Comparison of ENCODE assay signal across 13 cellular contexts in the genomic region with DNA sequence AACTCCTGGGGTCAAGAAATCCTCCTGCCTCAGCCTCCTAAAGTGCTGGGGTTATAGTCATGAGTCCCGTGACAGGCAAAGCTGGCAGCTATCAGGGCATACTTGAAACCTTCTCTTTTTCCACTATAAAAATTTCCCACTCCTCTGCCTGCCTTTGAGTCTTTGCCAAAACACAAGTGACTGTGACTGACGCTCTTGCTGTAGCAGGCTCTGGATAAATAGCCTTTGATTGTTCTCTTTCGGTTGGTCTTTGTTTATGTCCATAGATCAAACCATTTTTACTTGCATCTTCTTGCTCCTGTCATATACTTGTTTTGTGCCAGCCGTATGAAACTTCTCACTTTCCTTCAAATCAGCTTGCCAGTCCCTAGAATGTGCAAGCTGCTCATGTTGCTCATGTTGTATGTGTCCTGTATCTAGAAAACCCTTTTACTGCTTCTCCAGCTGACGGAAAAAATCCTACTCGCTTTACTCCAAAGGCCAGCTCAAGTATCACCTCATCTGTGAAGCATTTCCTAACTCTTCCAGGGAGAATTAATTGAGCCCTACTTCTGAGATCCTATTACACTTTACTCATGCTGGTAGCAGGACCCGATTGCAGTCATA.
A peak's percentile ranks its signal among the peaks of the same experiment; 100 is the strongest.
DNase-seq lines count a peak whose midpoint lies in the region; ATAC-seq, FAIRE-seq and TF ChIP-seq lines count a peak whose summit lies in the region.
"Had no signal": no experiment of that assay in that cellular context is flagged by ENCODE, and none has a peak within 500 bp of the region (broad histone marks: within the 10 kb centered on the region; RNA-seq: fewer than 3 reads in every experiment).

No MANE protein-coding gene starts in this region.

- no peak overlapping the region for H3K27ac ChIP-seq in H1 (ENCODE audit: low read depth, low read length)
- H3K27ac ChIP-seq in psoas muscle = no peak overlapping the region
- H3K27ac ChIP-seq: stomach had no signal

- H4K8ac ChIP-seq in H1 (ENCODE audit: extremely low read depth, insufficient read depth, low read length) = no peak overlapping the region

- intact Hi-C loops in psoas muscle (cut with DNase I) = no loop called here
- intact Hi-C loops in activated T-helper 1 cell treated with anti-CD3 and anti-CD28 coated beads, Interleukin-12 subunit alpha, Interleukin-12 subunit beta, Interleukin-2, Interleukin-4 antibody, amounts not matched to agents 30 ng/mL and 10 ng/mL and 1 ng/mL, durations not matched to agents 14 hours and 24 hours and 36 hours (cut with micrococcal nuclease) = no loop called here

- peak; percentile 62 for DNase-seq in EH (ENCODE audit: low read depth)
- DNase-seq in M059J (ENCODE audit: low read depth) = peak; percentile 36
- no peak for DNase-seq in H1 (ENCODE audit: low read depth in 1 of 2, low spot score in 2 of 2)
- no peak for DNase-seq in psoas muscle
- no peak for DNase-seq in HuH-7 (ENCODE audit: low spot score)
- DNase-seq in AML-193 (lab: John Stamatoyannopoulos, UW) = no peak
- DNase-seq in activated T-helper 1 cell treated with anti-CD3 and anti-CD28 coated beads, Interleukin-12 subunit alpha, Interleukin-12 subunit beta, Interleukin-2, Interleukin-4 antibody, amounts not matched to agents 30 ng/mL and 10 ng/mL and 1 ng/mL, durations not matched to agents 14 hours and 24 hours and 36 hours (ENCODE audit: low spot score) = no peak
- DNase-seq in H7 = no peak
- DNase-seq: activated naive CD4-positive, alpha-beta T cell treated with anti-CD3 and anti-CD28 coated beads, Interleukin-2, amount 50 U/mL, for 16 hours; CD8-positive, alpha-beta memory T cell; NCI-H748 treated with DMSO at 0.1 percent for 48 hours; SHP77 treated with DMSO at 0.1 percent for 48 hours; stomach had no signal

- H2AK5ac ChIP-seq in H1 (ENCODE audit: low read depth, low read length) = no peak overlapping the region

- H3K4me2 ChIP-seq in H1 (ENCODE audit: insufficient read depth in 1 of 2, low read depth in 2 of 2, low read length in 2 of 2) = no peak overlapping the region

- peak; percentile 60 for FAIRE-seq in H1 (lab: Jason Lieb, UNC)

- no peak overlapping the region for H3K4me3 Mint-ChIP-seq in activated T-helper 1 cell treated with anti-CD3 and anti-CD28 coated beads, Interleukin-12 subunit alpha, Interleukin-12 subunit beta, Interleukin-2, Interleukin-4 antibody, amounts not matched to agents 30 ng/mL and 10 ng/mL and 1 ng/mL, durations not matched to agents 14 hours and 24 hours and 36 hours
- H3K4me3 Mint-ChIP-seq: CD8-positive, alpha-beta memory T cell had no signal

- H3K4me1 ChIP-seq in H1 (replicated peaks in 1 of 4; ENCODE audit: control insufficient read depth in 3 of 4, insufficient read depth in 4 of 4, low read length in 3 of 4) (peaks cover 0 to 14% (median 4%) of the 10 kb centered on the region in 4 experiments; a peak in 3 of 7 replicates), psoas muscle (peaks cover 3% of the 10 kb centered on the region)
- H3K4me1 ChIP-seq: stomach had no signal

- H3K27ac Mint-ChIP-seq in activated T-helper 1 cell treated with anti-CD3 and anti-CD28 coated beads, Interleukin-12 subunit alpha, Interleukin-12 subunit beta, Interleukin-2, Interleukin-4 antibody, amounts not matched to agents 30 ng/mL and 10 ng/mL and 1 ng/mL, durations not matched to agents 14 hours and 24 hours and 36 hours = no peak overlapping the region

- H3K36me3 ChIP-seq in H1 (ENCODE audit: control insufficient read depth in 2 of 4, insufficient read depth in 4 of 4, low read length in 3 of 4) (no peaks in the 10 kb centered on the region), psoas muscle (ENCODE audit: insufficient read depth in 1 of 2, low read depth in 1 of 2) (no peaks in the 10 kb centered on the region), H7 (replicated peaks; ENCODE audit: control insufficient read depth, insufficient read depth, low read length) (no peaks in the 10 kb centered on the region)
- H3K36me3 ChIP-seq: stomach had no signal

- H3K56ac ChIP-seq in H1 (replicated peaks; ENCODE audit: insufficient read length, low read depth, low read length) = no peak overlapping the region

- no peak overlapping the region for H2BK120ac ChIP-seq in H1 (replicated peaks; ENCODE audit: low read depth, low read length)

- no peaks in the 10 kb centered on the region for H3K27me3 Mint-ChIP-seq in activated T-helper 1 cell treated with anti-CD3 and anti-CD28 coated beads, Interleukin-12 subunit alpha, Interleukin-12 subunit beta, Interleukin-2, Interleukin-4 antibody, amounts not matched to agents 30 ng/mL and 10 ng/mL and 1 ng/mL, durations not matched to agents 14 hours and 24 hours and 36 hours (ENCODE audit: insufficient read depth)

- H3K36me3 Mint-ChIP-seq in activated T-helper 1 cell treated with anti-CD3 and anti-CD28 coated beads, Interleukin-12 subunit alpha, Interleukin-12 subunit beta, Interleukin-2, Interleukin-4 antibody, amounts not matched to agents 30 ng/mL and 10 ng/mL and 1 ng/mL, durations not matched to agents 14 hours and 24 hours and 36 hours (ENCODE audit: low read depth) = no peaks in the 10 kb centered on the region

- peaks cover 10% of the 10 kb centered on the region for H3K4me1 Mint-ChIP-seq in activated T-helper 1 cell treated with anti-CD3 and anti-CD28 coated beads, Interleukin-12 subunit alpha, Interleukin-12 subunit beta, Interleukin-2, Interleukin-4 antibody, amounts not matched to agents 30 ng/mL and 10 ng/mL and 1 ng/mL, durations not matched to agents 14 hours and 24 hours and 36 hours (ENCODE audit: low read depth)
- H3K4me1 Mint-ChIP-seq: CD8-positive, alpha-beta memory T cell had no signal

- H3K4ac ChIP-seq in H1 (replicated peaks; ENCODE audit: insufficient read length, low read depth, low read length) = no peak overlapping the region

- TF ChIP-seq RAD21 in H1 (IDR thresholded peaks at IDR 0.05 in 1 of 2, conservative IDR thresholded peaks at IDR 0.05 in 1 of 2; ENCODE audit: low read depth in 2 of 2, low read length in 2 of 2) = no peak

- no peak for TF ChIP-seq EP300 in H1 (IDR thresholded peaks at IDR 0.05; ENCODE audit: borderline replicate concordance in 1 of 2, low read depth in 2 of 2, low read length in 2 of 2)

- H3K14ac ChIP-seq in H1 (ENCODE audit: insufficient read length) = no peak overlapping the region

- H2AFZ ChIP-seq in H1 (ENCODE audit: low read length) = no peak overlapping the region

- peak overlapping the region; percentile 91; the same call in 1 of the 2 replicates for H3K18ac ChIP-seq in H1 (ENCODE audit: extremely low read depth, low read length)

- no peak overlapping the region for H4K91ac ChIP-seq in H1 (replicated peaks; ENCODE audit: insufficient read length, low read length)

- H3K4me3 ChIP-seq in H1 (ENCODE audit: extremely low read depth in 1 of 4, insufficient read depth in 2 of 4, low read depth in 3 of 4, low read length in 4 of 4) = no peak overlapping the region
- no peak overlapping the region for H3K4me3 ChIP-seq in psoas muscle
- H3K4me3 ChIP-seq in H7 (ENCODE audit: insufficient read depth, low read depth, low read length) = no peak overlapping the region
- H3K4me3 ChIP-seq: stomach had no signal

- no peak overlapping the region for H3K23ac ChIP-seq in H1 (ENCODE audit: insufficient read length)

- no peak overlapping the region for H4K5ac ChIP-seq in H1 (ENCODE audit: insufficient read length, low read depth, low read length)

- CTCF ChIA-PET in H1 (lab: Charles Lee; ENCODE audit: partially characterized antibody) = interaction anchor here (0.6 to 1.7 kb wide), 3 partner anchors 29 to 388 kb away, joined by 3 to 6 read pairs (median 5); no protein-coding TSS in a partner anchor

- no peaks in the 10 kb centered on the region for H3K79me2 ChIP-seq in H1 (ENCODE audit: control insufficient read depth in 1 of 2, insufficient read depth in 2 of 2, low read length in 2 of 2)

- no peaks in the 10 kb centered on the region for H3K79me1 ChIP-seq in H1 (ENCODE audit: low read depth, low read length)

- POLR2A ChIA-PET in H1 (lab: Charles Lee; ENCODE audit: partially characterized antibody) = interaction anchor here (1.4 kb wide), 1 partner anchor 10 kb away, joined by 5 read pairs; no protein-coding TSS in a partner anchor

- no peak overlapping the region for H3K9ac ChIP-seq in H1 (replicated peaks in 1 of 4; ENCODE audit: extremely low read depth in 1 of 4, low read depth in 3 of 4, low read length in 3 of 4)

- peak overlapping the region; percentile 94 for H2BK20ac ChIP-seq in H1 (ENCODE audit: low read length)

- peak overlapping the region; percentile 51; the same call in 1 of the 2 replicates for H2BK12ac ChIP-seq in H1 (ENCODE audit: low read depth, low read length)

- 67% methylated on average over 7 of the region's 7 CpGs; no CpG with 5 or more reads in 1 of the 2 experiments for WGBS in H1 (ENCODE audit: extremely low coverage in 1 of 2, insufficient coverage in 1 of 2, insufficient read length in 1 of 2, insufficient replicate concordance in 2 of 2, low coverage in 1 of 2, low lambda C conversion rate in 2 of 2, missing lambda C conversion rate in 1 of 2), 2 experiments
- WGBS in psoas muscle, 3 donors = 10 to 22% (median 20%) methylated on average over 7 of the region's 7 CpGs

- H3K27me3 ChIP-seq in H1 (replicated peaks in 1 of 4; ENCODE audit: control insufficient read depth in 3 of 4, extremely low read depth in 1 of 4, insufficient read depth in 3 of 4, low read length in 3 of 4) = no peaks in the 10 kb centered on the region
- no peaks in the 10 kb centered on the region for H3K27me3 ChIP-seq in psoas muscle (ENCODE audit: insufficient read depth in 3 of 3, low read length in 2 of 3)
- no peaks in the 10 kb centered on the region for H3K27me3 ChIP-seq in H7 (ENCODE audit: control insufficient read depth, insufficient read depth, low read length)
- H3K27me3 ChIP-seq: stomach had no signal

- H2BK15ac ChIP-seq in H1 (ENCODE audit: low read length) = peak overlapping the region; percentile 5; the same call in 1 of the 2 replicates

- H3K9me3 Mint-ChIP-seq in activated T-helper 1 cell treated with anti-CD3 and anti-CD28 coated beads, Interleukin-12 subunit alpha, Interleukin-12 subunit beta, Interleukin-2, Interleukin-4 antibody, amounts not matched to agents 30 ng/mL and 10 ng/mL and 1 ng/mL, durations not matched to agents 14 hours and 24 hours and 36 hours = no peaks in the 10 kb centered on the region
- H3K9me3 Mint-ChIP-seq: CD8-positive, alpha-beta memory T cell had no signal

- H2BK5ac ChIP-seq in H1 (ENCODE audit: low read depth, low read length) = no peak overlapping the region; the same call in 1 of the 2 replicates

- H3K23me2 ChIP-seq in H1 (ENCODE audit: low read depth, low read length) = no peaks in the 10 kb centered on the region; the same call in 1 of the 2 replicates

- H3K9me3 ChIP-seq in H1 (ENCODE audit: insufficient read depth in 2 of 2, low read depth in 1 of 2, low read length in 1 of 2) (no peaks in the 10 kb centered on the region), psoas muscle (no peaks in the 10 kb centered on the region)
- H3K9me3 ChIP-seq: stomach had no signal

- TF ChIP-seq POLR2A in H1 (IDR thresholded peaks at IDR 0.05; ENCODE audit: control extremely low read depth in 1 of 2, low read depth in 2 of 2, low read length in 2 of 2) = no peak

- no peaks in the 10 kb centered on the region for H4K20me1 ChIP-seq in H1 (replicated peaks in 1 of 2; ENCODE audit: control insufficient read depth in 1 of 2, insufficient read depth in 2 of 2, low read length in 2 of 2)

- peak; percentile 39 to 78 (median 68) for ATAC-seq in psoas muscle

- TF ChIP-seq CTCF in H1 (IDR thresholded peaks at IDR 0.05; ENCODE audit: control extremely low read depth in 1 of 3, insufficient read depth in 1 of 3, low read depth in 1 of 3, low read length in 3 of 3) (no peak), psoas muscle (IDR thresholded peaks at IDR 0.05) (no peak)

Comparison
In these comparisons a context has a peak if more than half of its experiments do, and no peak if none do; other contexts are left out.
1. DNase-seq: peak in EH (single experiment) and M059J (single experiment); none in H1 (0 of 2), psoas muscle (0 of 2), HuH-7 (single experiment), AML-193 (0 of 2), activated T-helper 1 cell treated with anti-CD3 and anti-CD28 coated beads, Interleukin-12 subunit alpha, Interleukin-12 subunit beta, Interleukin-2, Interleukin-4 antibody, amounts not matched to agents 30 ng/mL and 10 ng/mL and 1 ng/mL, durations not matched to agents 14 hours and 24 hours and 36 hours (single experiment) and H7 (single experiment).